In the genomic region with DNA sequence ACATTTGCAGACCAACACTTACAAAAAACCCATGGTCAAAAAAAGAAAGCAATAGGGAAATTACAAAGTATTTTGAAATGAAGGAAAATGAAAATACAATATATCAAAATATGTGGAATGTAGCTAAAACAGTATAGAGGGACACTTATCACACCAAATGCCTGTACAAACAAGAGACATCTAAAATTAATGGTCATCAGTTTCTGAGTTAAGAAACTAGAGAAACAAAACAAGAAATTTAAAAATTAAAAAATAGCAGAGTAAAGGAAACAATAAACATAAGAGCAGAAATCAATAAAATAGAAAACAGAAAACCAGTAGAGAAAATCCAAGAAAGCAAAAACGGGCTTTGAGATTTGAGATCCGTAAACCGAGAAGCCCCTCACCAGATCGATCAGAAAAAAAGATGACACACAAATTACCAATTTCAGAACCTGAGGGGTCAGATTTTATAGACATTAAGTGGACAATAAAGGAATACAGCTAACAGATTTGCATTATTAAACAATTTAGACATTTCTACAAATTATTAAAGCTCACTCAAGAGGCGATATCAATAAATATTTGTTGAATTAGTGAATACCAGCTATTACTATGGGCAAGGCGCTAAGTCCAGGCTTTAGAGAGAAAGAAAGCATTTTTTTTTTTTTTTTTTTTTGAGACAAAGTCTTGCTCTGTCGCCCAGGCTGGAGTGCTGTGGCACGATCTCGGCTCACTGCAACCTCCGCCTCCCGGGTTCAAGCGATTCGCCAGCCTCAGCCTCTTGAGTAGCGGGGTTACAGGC, we compare ENCODE assay signal across 8 cellular contexts. TPM values are rescaled to one million over a fixed set of nuclear protein-coding genes. Genes with fewer than 3 reads are reported as not detected.
DNase-seq lines count a peak whose midpoint lies in the region; ATAC-seq and TF ChIP-seq lines count a peak whose summit lies in the region.

No MANE protein-coding gene starts in this region.

- peak overlapping the region; percentile 62; the same call in 1 of the 2 replicates for H3K4me3 ChIP-seq in PC-9
- peak overlapping the region in 1 of 2 donors; percentile 89 for H3K4me3 ChIP-seq in esophagus (ENCODE audit: low read depth in 1 of 2, low read length in 2 of 2)

- POLR2A ChIA-PET in CD4-positive, alpha-beta T cell (lab: Charles Lee) = interaction anchor here (0.9 kb wide), 1 partner anchor 84 kb away, joined by 3 read pairs; no protein-coding TSS in a partner anchor
- POLR2A ChIA-PET in PC-9 (lab: Charles Lee; ENCODE audit: unreplicated experiment) = interaction anchor here (0.6 kb wide), 2 partner anchors 58 to 76 kb away, joined by 10 to 11 read pairs; no protein-coding TSS in a partner anchor

- no peaks in the 10 kb centered on the region for H3K9me2 ChIP-seq in PC-9 (ENCODE audit: insufficient read depth)

- TF ChIP-seq CTCF in CD4-positive, alpha-beta T cell (IDR thresholded peaks at IDR 0.05) = no peak
- TF ChIP-seq CTCF in PC-9 (conservative IDR thresholded peaks at IDR 0.05) = no peak
- TF ChIP-seq CTCF in osteocyte (IDR thresholded peaks at IDR 0.05) = no peak

- peak overlapping the region; percentile 37 for H3K27ac ChIP-seq in CD4-positive, alpha-beta T cell (ENCODE audit: low read depth, low read length)
- H3K27ac ChIP-seq in PC-9 (peak overlapping the region; percentile 84), esophagus (ENCODE audit: low read depth in 2 of 2, low read length in 1 of 2) (peak overlapping the region; percentile 66 to 89)

- no TSS peak for BruUV-seq in PC-9 (replicated peaks; lab: Mats Ljungman, UMichigan)

- H3K9me3 ChIP-seq in CD4-positive, alpha-beta T cell (ENCODE audit: control insufficient read depth, low read length) = no peaks in the 10 kb centered on the region
- H3K9me3 ChIP-seq in PC-9 (ENCODE audit: insufficient read depth, low read depth) (no peaks in the 10 kb centered on the region; the same call in 1 of the 2 replicates), esophagus (ENCODE audit: control insufficient read depth in 2 of 2, insufficient read depth in 1 of 2, low read depth in 1 of 2, low read length in 1 of 2) (no peaks in the 10 kb centered on the region)

- H3K4me1 Mint-ChIP-seq in CD4-positive, alpha-beta T cell (ENCODE audit: low read depth) = peaks cover 30% of the 10 kb centered on the region
- H3K4me1 Mint-ChIP-seq in osteocyte (ENCODE audit: unreplicated experiment) = peaks cover 26% of the 10 kb centered on the region

- H3K4me3 Mint-ChIP-seq in CD4-positive, alpha-beta T cell = peak overlapping the region; percentile 91
- H3K4me3 Mint-ChIP-seq in osteocyte (ENCODE audit: unreplicated experiment) = peak overlapping the region; percentile 97

- H2AFZ ChIP-seq in PC-9 = peak overlapping the region; percentile 90

- peaks cover 38% of the 10 kb centered on the region for H3K79me2 ChIP-seq in PC-9 (ENCODE audit: low read depth)

- no peaks in the 10 kb centered on the region for H4K20me1 ChIP-seq in PC-9 (ENCODE audit: insufficient read depth)

- peak overlapping the region; percentile 98 for H3K27ac Mint-ChIP-seq in CD4-positive, alpha-beta T cell
- H3K27ac Mint-ChIP-seq in osteocyte (ENCODE audit: unreplicated experiment) = peak overlapping the region; percentile 98

- peak overlapping the region; percentile 74 for H3K4me2 ChIP-seq in PC-9

- CTCF ChIA-PET in CD4-positive, alpha-beta T cell (lab: Charles Lee) = interaction anchor here (0.7 kb wide), 1 partner anchor 36 kb away, joined by 3 read pairs; no protein-coding TSS in a partner anchor
- CTCF ChIA-PET in PC-9 (lab: Charles Lee) = no interaction called here

- no peaks in the 10 kb centered on the region for H3K9me3 Mint-ChIP-seq in CD4-positive, alpha-beta T cell
- H3K9me3 Mint-ChIP-seq in osteocyte (ENCODE audit: unreplicated experiment) = no peaks in the 10 kb centered on the region

- no peak for ATAC-seq in CD4-positive, alpha-beta T cell (ENCODE audit: poor library complexity)
- no peak for ATAC-seq in HG03045 (IDR thresholded peaks at IDR 0.05; ENCODE audit: unreplicated experiment)

- H3K36me3 ChIP-seq in PC-9 (ENCODE audit: low read depth) = peaks cover 10% of the 10 kb centered on the region
- H3K36me3 ChIP-seq in esophagus (ENCODE audit: control insufficient read depth in 2 of 2, insufficient read depth in 2 of 2, low read length in 1 of 2) = peaks cover 0 to 3% of the 10 kb centered on the region in 2 donors

- WGBS in esophagus, 2 donors = 67 to 75% methylated on average over 14 of the region's 14 CpGs

- no peaks in the 10 kb centered on the region for H3K27me3 Mint-ChIP-seq in CD4-positive, alpha-beta T cell
- H3K27me3 Mint-ChIP-seq in osteocyte (ENCODE audit: unreplicated experiment) = no peaks in the 10 kb centered on the region

- H3K36me3 Mint-ChIP-seq in CD4-positive, alpha-beta T cell (ENCODE audit: low read depth) = peaks cover 43% of the 10 kb centered on the region
- H3K36me3 Mint-ChIP-seq in osteocyte (ENCODE audit: unreplicated experiment) = peaks cover 14% of the 10 kb centered on the region

- H3K4me1 ChIP-seq in PC-9 (replicated peaks; ENCODE audit: insufficient read depth) = peaks cover 14% of the 10 kb centered on the region
- H3K4me1 ChIP-seq in esophagus (ENCODE audit: control insufficient read depth in 2 of 2, insufficient read depth in 2 of 2, low read length in 1 of 2) = no peaks in the 10 kb centered on the region

- intact Hi-C loops in CD4-positive, alpha-beta T cell (cut with DNase I, micrococcal nuclease) = loop anchor here (5.0 to 10.0 kb wide), 8 partner anchors 99 to 1836 kb away; partner anchors contain the start of genes ARSB (in 1 of the 2), DHFR (in 1 of the 2), FAM151B (in 1 of the 2) and HOMER1 (in 1 of the 2)
- intact Hi-C loops in PC-9 (cut with micrococcal nuclease; ENCODE audit: unreplicated experiment) = no loop called here

- H3K27me3 ChIP-seq in CD4-positive, alpha-beta T cell (ENCODE audit: control insufficient read depth, insufficient read depth, low read length) = no peaks in the 10 kb centered on the region
- H3K27me3 ChIP-seq in PC-9 (ENCODE audit: insufficient read depth, low read depth) = no peaks in the 10 kb centered on the region
- no peaks in the 10 kb centered on the region for H3K27me3 ChIP-seq in esophagus (ENCODE audit: control insufficient read depth in 1 of 2, insufficient read depth in 2 of 2, low read length in 2 of 2)

- peaks cover 14% of the 10 kb centered on the region; the same call in 1 of the 2 replicates for H3F3A ChIP-seq in PC-9 (ENCODE audit: insufficient read depth, low read depth)

- no peak for DNase-seq in CD4-positive, alpha-beta T cell
- DNase-seq in PC-9 = no peak
- DNase-seq in osteocyte (ENCODE audit: extremely low spot score, unreplicated experiment) = no peak
- no peak for DNase-seq in NCI-H1930 (lab: John Stamatoyannopoulos, UW)
- no peak for DNase-seq in MV-4-11 (lab: John Stamatoyannopoulos, UW)
- no peak for DNase-seq in COR-L47 (lab: John Stamatoyannopoulos, UW)

RNA-seq across cellular contexts. Expression of gene TENT2, which starts 1.0 kb away (rescaled TPM):
- 100 to 1,000 TPM; 127 to 138 TPM for total RNA-seq in CD4-positive, alpha-beta T cell
- total RNA-seq in PC-9 (2021) (52.7 and 64.3 TPM in 2 replicates), osteocyte (60.6 and 61.8 TPM in 2 replicates)
- polyA plus RNA-seq in esophagus = 10 to 100 TPM; 13.8 to 19.0 TPM
